Comparison of ENCODE assay signal across 10 cellular contexts in the genomic region with DNA sequence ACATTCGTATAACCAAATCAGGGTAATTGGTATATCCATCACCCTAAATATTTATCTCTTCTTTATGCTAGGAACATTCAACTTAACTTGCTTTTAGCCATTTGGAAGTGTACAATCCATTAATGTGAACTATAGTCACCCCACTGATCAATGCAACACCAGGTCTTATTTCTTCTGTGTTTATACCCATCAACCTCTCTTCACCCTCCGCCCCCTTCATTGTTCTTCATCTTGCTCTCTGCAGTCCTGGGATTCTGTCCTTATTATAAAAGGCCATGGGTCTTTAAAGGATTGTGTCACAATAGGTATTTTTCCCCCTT. TPM values are rescaled to one million over a fixed set of nuclear protein-coding genes. Genes with fewer than 3 reads are reported as not detected.
DNase-seq lines count a peak whose midpoint lies in the region; ATAC-seq and TF ChIP-seq lines count a peak whose summit lies in the region.
"Had no signal": no experiment of that assay in that cellular context is flagged by ENCODE, and none has a peak within 500 bp of the region (broad histone marks: within the 10 kb centered on the region; RNA-seq: fewer than 3 reads in every experiment).

No MANE protein-coding gene starts in this region.

- H2BK5ac ChIP-seq in neuronal stem cell (ENCODE audit: low read length) = no peak overlapping the region

- no peak overlapping the region for H3K9ac ChIP-seq in MM.1S (ENCODE audit: low read length)
- H3K9ac ChIP-seq in endocrine pancreas (ENCODE audit: control insufficient read depth, insufficient read depth, low read length) = no peak overlapping the region
- no peak overlapping the region for H3K9ac ChIP-seq in neuronal stem cell (ENCODE audit: low read depth, low read length, poor library complexity)

- TF ChIP-seq CTCF in Caco-2 (IDR thresholded peaks at IDR 0.05; ENCODE audit: insufficient read depth in 1 of 2, low read depth in 1 of 2, low read length in 1 of 2, severe bottlenecking in 1 of 2, unreplicated experiment in 1 of 2) = no peak
- TF ChIP-seq CTCF in MM.1S (IDR thresholded peaks at IDR 0.05; ENCODE audit: low read length) = no peak

- H3K4me3 Mint-ChIP-seq in Caco-2 (ENCODE audit: unreplicated experiment) = no peak overlapping the region
- H3K4me3 Mint-ChIP-seq: activated T-cell treated with anti-CD3 and anti-CD28 coated beads, Interleukin-2, amount 50 U/mL, for 24 hours had no signal

- H3K23ac ChIP-seq in neuronal stem cell (ENCODE audit: low read depth, low read length, poor library complexity) = no peak overlapping the region

- H3K9me2 ChIP-seq in MM.1S (replicated peaks; ENCODE audit: insufficient read depth, low read length) = no peaks in the 10 kb centered on the region

- no peak overlapping the region for H3K18ac ChIP-seq in neuronal stem cell (ENCODE audit: low read length)

- peaks cover 7% of the 10 kb centered on the region for H3K4me1 Mint-ChIP-seq in Caco-2 (ENCODE audit: low read depth, unreplicated experiment)

- H3K9me3 ChIP-seq in Caco-2 (no peaks in the 10 kb centered on the region), MM.1S (replicated peaks; ENCODE audit: insufficient read depth, low read length) (no peaks in the 10 kb centered on the region), endocrine pancreas (ENCODE audit: control insufficient read depth, low read length) (no peaks in the 10 kb centered on the region), neuronal stem cell (replicated peaks in 1 of 2; ENCODE audit: control insufficient read depth in 2 of 2, insufficient read depth in 1 of 2, low read depth in 1 of 2, low read length in 2 of 2) (no peaks in the 10 kb centered on the region)

- H3K4me1 ChIP-seq in Caco-2 (no peaks in the 10 kb centered on the region; the same call in 1 of the 2 replicates), MM.1S (ENCODE audit: low read length) (peaks cover 7% of the 10 kb centered on the region; the same call in 1 of the 2 replicates), endocrine pancreas (ENCODE audit: control insufficient read depth, insufficient read depth, low read length) (peaks cover 9% of the 10 kb centered on the region), neuronal stem cell (ENCODE audit: control insufficient read depth in 2 of 2, insufficient read depth in 1 of 2, low read depth in 1 of 2, low read length in 2 of 2) (peaks cover 9 to 14% of the 10 kb centered on the region in 2 donors)

- intact Hi-C loops in Caco-2 (cut with micrococcal nuclease; ENCODE audit: unreplicated experiment) = no loop called here

- no peaks in the 10 kb centered on the region; the same call in 1 of the 2 replicates for H3K36me3 ChIP-seq in Caco-2 (ENCODE audit: control insufficient read depth, insufficient read depth, low read length)
- H3K36me3 ChIP-seq in MM.1S (replicated peaks; ENCODE audit: insufficient read depth, low read length) = no peaks in the 10 kb centered on the region
- H3K36me3 ChIP-seq in endocrine pancreas (ENCODE audit: control insufficient read depth, insufficient read depth, low read length) = no peaks in the 10 kb centered on the region
- peaks cover 9 to 23% of the 10 kb centered on the region in 2 donors for H3K36me3 ChIP-seq in neuronal stem cell (replicated peaks in 1 of 2; ENCODE audit: control insufficient read depth in 2 of 2, insufficient read depth in 2 of 2, low read length in 2 of 2)

- H2BK12ac ChIP-seq in neuronal stem cell (ENCODE audit: low read length) = no peak overlapping the region

- no peak overlapping the region for H3K27ac Mint-ChIP-seq in Caco-2 (ENCODE audit: unreplicated experiment)
- H3K27ac Mint-ChIP-seq: activated T-cell treated with anti-CD3 and anti-CD28 coated beads, Interleukin-2, amount 50 U/mL, for 24 hours had no signal

- H3K4me3 ChIP-seq in Caco-2 (ENCODE audit: low read depth, low read length) (peak overlapping the region; percentile 78), MM.1S (ENCODE audit: low read length) (no peak overlapping the region; the same call in 1 of the 2 replicates), endocrine pancreas (ENCODE audit: control insufficient read depth, insufficient read depth, low read length) (peak overlapping the region; percentile 67), neuronal stem cell (ENCODE audit: low read length in 2 of 2) (peak overlapping the region in 1 of 2 donors; percentile 56)

- no CpG with 5 or more reads among the region's 2 CpGs for WGBS in neuronal stem cell (ENCODE audit: extremely low coverage in 2 of 2, insufficient read length in 2 of 2, insufficient replicate concordance in 1 of 2), 2 donors

- H3K4ac ChIP-seq in neuronal stem cell (ENCODE audit: low read length) = no peak overlapping the region

- H3K27me3 Mint-ChIP-seq in Caco-2 (ENCODE audit: insufficient read depth, unreplicated experiment) = no peaks in the 10 kb centered on the region
- H3K27me3 Mint-ChIP-seq: activated T-cell treated with anti-CD3 and anti-CD28 coated beads, Interleukin-2, amount 50 U/mL, for 24 hours had no signal

- POLR2A ChIA-PET in Caco-2 (lab: Charles Lee) = interaction anchor here (1.0 kb wide), 1 partner anchor 41 kb away, joined by 4 read pairs; no protein-coding TSS in a partner anchor

- peaks cover 18% of the 10 kb centered on the region for H3K79me1 ChIP-seq in neuronal stem cell (ENCODE audit: low read depth, low read length)

- H2BK15ac ChIP-seq in neuronal stem cell (ENCODE audit: low read length) = no peak overlapping the region

- no peaks in the 10 kb centered on the region for H3K9me3 Mint-ChIP-seq in Caco-2 (ENCODE audit: unreplicated experiment)
- H3K9me3 Mint-ChIP-seq: activated T-cell treated with anti-CD3 and anti-CD28 coated beads, Interleukin-2, amount 50 U/mL, for 24 hours had no signal

- BruUV-seq in Caco-2 (replicated peaks; lab: Mats Ljungman, UMichigan) = TSS peak; percentile 21

- no peak overlapping the region for H3K27ac ChIP-seq in MM.1S (ENCODE audit: low read length)
- H3K27ac ChIP-seq in neuronal stem cell (replicated peaks; ENCODE audit: low read length) = no peak overlapping the region
- H3K27ac ChIP-seq: KMS-11 had no signal

- H4K20me1 ChIP-seq in MM.1S (ENCODE audit: insufficient read depth, low read length) = no peaks in the 10 kb centered on the region

- H3F3A ChIP-seq in MM.1S (ENCODE audit: insufficient read depth, low read length) = peaks cover 6% of the 10 kb centered on the region; the same call in 1 of the 2 replicates

- no peak overlapping the region for H2BK120ac ChIP-seq in neuronal stem cell (ENCODE audit: low read depth, low read length)

- H4K91ac ChIP-seq in neuronal stem cell (ENCODE audit: low read depth, low read length, poor library complexity) = no peak overlapping the region

- H3K4me2 ChIP-seq in MM.1S (ENCODE audit: low read depth, low read length) (peak overlapping the region; percentile 89; the same call in 1 of the 2 replicates), neuronal stem cell (ENCODE audit: insufficient read depth, low read length, poor library complexity, severe bottlenecking) (no peak overlapping the region)

- DNase-seq in Caco-2 (no peak), MM.1S (no peak), neuronal stem cell (ENCODE audit: low spot score) (no peak), NCI-H510A (lab: John Stamatoyannopoulos, UW) (no peak), AG08395 (ENCODE audit: low spot score) (no peak)
- DNase-seq: activated T-cell treated with anti-CD3 and anti-CD28 coated beads, Interleukin-2, amount 50 U/mL, for 24 hours had no signal

- H3K79me2 ChIP-seq in MM.1S (ENCODE audit: low read length) = peaks cover 20% of the 10 kb centered on the region

- CTCF ChIA-PET in Caco-2 (lab: Charles Lee) = interaction anchor here (0.5 kb wide), 1 partner anchor 10 kb away, joined by 3 read pairs; no protein-coding TSS in a partner anchor

- ATAC-seq in HG02840 (IDR thresholded peaks at IDR 0.05; ENCODE audit: low FRiP score, unreplicated experiment) (no peak), GM18870 (IDR thresholded peaks at IDR 0.05; ENCODE audit: unreplicated experiment) (no peak)

- no peak overlapping the region for H2AK5ac ChIP-seq in neuronal stem cell (ENCODE audit: low read depth, low read length)

- H2AFZ ChIP-seq in MM.1S (ENCODE audit: low read length) (no peak overlapping the region), neuronal stem cell (ENCODE audit: low read length) (peak overlapping the region; percentile 86)

- H4K8ac ChIP-seq in neuronal stem cell (ENCODE audit: low read depth, low read length) = no peak overlapping the region

- no peaks in the 10 kb centered on the region for H3K27me3 ChIP-seq in Caco-2 (replicated peaks; ENCODE audit: control insufficient read depth, insufficient read depth, low read length)
- H3K27me3 ChIP-seq in MM.1S (replicated peaks; ENCODE audit: insufficient read depth, low read length) = no peaks in the 10 kb centered on the region
- no peaks in the 10 kb centered on the region for H3K27me3 ChIP-seq in endocrine pancreas (ENCODE audit: control insufficient read depth, insufficient read depth, low read length)
- no peaks in the 10 kb centered on the region for H3K27me3 ChIP-seq in neuronal stem cell (ENCODE audit: control insufficient read depth in 3 of 3, insufficient read depth in 3 of 3, low read depth in 1 of 3, low read length in 3 of 3)

- no peak overlapping the region for H3K14ac ChIP-seq in neuronal stem cell (ENCODE audit: low read length)

- H3K36me3 Mint-ChIP-seq in Caco-2 (ENCODE audit: insufficient read depth, unreplicated experiment) = peaks cover 33% of the 10 kb centered on the region

RNA-seq across cellular contexts. Expression of gene ABRACL, which starts 1.6 kb away (rescaled TPM):
- 90.3 and 90.8 TPM in 2 replicates for total RNA-seq in Caco-2 (2022)
- 201 TPM for polyA plus RNA-seq in neuronal stem cell (2013, experiment 1 of 2)
- 211 TPM for polyA plus RNA-seq in neuronal stem cell (2013, experiment 2 of 2)

RNA-seq across cellular contexts. Expression of gene REPS1, which starts 42.1 kb away (rescaled TPM):
- total RNA-seq in Caco-2 (2022) = 74.1 and 79.9 TPM in 2 replicates
- polyA plus RNA-seq in neuronal stem cell (2013, experiment 1 of 2) = 50.5 TPM
- polyA plus RNA-seq in neuronal stem cell (2013, experiment 2 of 2) = 50.6 TPM
